ENCODE assay signal across 2 cellular contexts in the genomic region with DNA sequence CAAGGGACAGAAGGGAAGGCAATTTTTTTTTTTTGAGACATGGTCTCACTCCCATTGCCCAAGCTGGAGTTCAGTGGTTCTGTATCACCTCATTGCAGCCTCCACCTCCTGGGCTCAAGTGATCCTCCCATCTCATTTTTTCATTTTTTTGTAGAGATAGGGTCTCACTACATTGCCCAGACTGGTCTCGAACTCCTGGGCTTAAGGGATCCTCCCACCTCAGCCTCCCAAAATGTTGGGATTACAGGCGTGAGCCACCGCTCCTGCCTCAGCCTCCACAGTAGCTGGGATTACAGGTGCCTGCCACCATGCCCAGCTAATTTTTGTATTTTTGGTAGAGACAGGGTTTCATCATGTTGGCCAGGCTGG. TPM values are rescaled to one million over a fixed set of nuclear protein-coding genes. Genes with fewer than 3 reads are reported as not detected.
"Had no signal": no experiment of that assay in that cellular context is flagged by ENCODE, and none has a peak within 500 bp of the region (broad histone marks: within the 10 kb centered on the region; RNA-seq: fewer than 3 reads in every experiment).

No MANE protein-coding gene starts in this region.

RNA-seq across cellular contexts. Expression of a gene that starts 34.6 kb away (rescaled TPM):
- total RNA-seq: IMR-90 had no signal
- polyA plus RNA-seq: IgD-negative memory B cell, IMR-90 had no signal
